In genomic region chr21:46468110-46468774, GRCh38 we compare ENCODE assay signal across 30 cellular contexts. TPM values are rescaled to one million over a fixed set of nuclear protein-coding genes. Genes with fewer than 3 reads are reported as not detected.
A peak's percentile ranks its signal among the peaks of the same experiment; 100 is the strongest.
DNase-seq lines count a peak whose midpoint lies in the region; ATAC-seq and TF ChIP-seq lines count a peak whose summit lies in the region.
"Had no signal": no experiment of that assay in that cellular context is flagged by ENCODE, and none has a peak within 500 bp of the region (broad histone marks: within the 10 kb centered on the region; RNA-seq: fewer than 3 reads in every experiment).

No MANE protein-coding gene starts in this region.

- no peaks in the 10 kb centered on the region for H3K27me3 ChIP-seq in breast epithelium
- H3K27me3 ChIP-seq: BLaER1 treated with 17β-estradiol and CSF1 and Interleukin-3, amounts not matched to agents 10 nM and 100 nM; left lung; right lobe of liver had no signal

- no peaks in the 10 kb centered on the region for H3K27me3 Mint-ChIP-seq in MCF 10A (ENCODE audit: insufficient read depth, unreplicated experiment)
- no peaks in the 10 kb centered on the region for H3K27me3 Mint-ChIP-seq in effector memory CD8-positive, alpha-beta T cell
- H3K27me3 Mint-ChIP-seq: activated CD4-positive, alpha-beta T cell treated with anti-CD3 and anti-CD28 coated beads, Interleukin-2, amount 10 ng/mL, durations not matched to agents 24 days and 14 days; activated CD8-positive, alpha-beta memory T cell treated with anti-CD3 and anti-CD28 coated beads, Interleukin-2, amount 10 ng/mL, durations not matched to agents 7 days and 5 days had no signal

- H3K4me3 ChIP-seq in breast epithelium = no peak overlapping the region
- H3K4me3 ChIP-seq: BLaER1 treated with 17β-estradiol and CSF1 and Interleukin-3, amounts not matched to agents 10 nM and 100 nM; HAP-1; left lung; prostate gland; right lobe of liver had no signal

- in situ Hi-C loops in GM13976 (cut with MboI; ENCODE audit: low sequenced_read_pairs, unreplicated experiment) = no loop called here

- TF ChIP-seq POLR2A in breast epithelium (IDR thresholded peaks at IDR 0.05) = no peak

- no peaks in the 10 kb centered on the region for H3K9me3 ChIP-seq in breast epithelium
- H3K9me3 ChIP-seq: BLaER1 treated with 17β-estradiol and CSF1 and Interleukin-3, amounts not matched to agents 10 nM and 100 nM; HAP-1; left lung; prostate gland; right lobe of liver had no signal

- no TSS peak for BruUV-seq in MCF 10A (replicated peaks; lab: Mats Ljungman, UMichigan)

- no peaks in the 10 kb centered on the region for H3K9me3 Mint-ChIP-seq in MCF 10A (ENCODE audit: unreplicated experiment)
- no peaks in the 10 kb centered on the region for H3K9me3 Mint-ChIP-seq in effector memory CD8-positive, alpha-beta T cell
- H3K9me3 Mint-ChIP-seq: activated CD4-positive, alpha-beta T cell treated with anti-CD3 and anti-CD28 coated beads, Interleukin-2, amount 10 ng/mL, durations not matched to agents 24 days and 14 days; activated T-helper 2 cell treated with anti-CD3 and anti-CD28 coated beads, Interferon-gamma antibody, Interleukin-2, Interleukin-4, amounts not matched to agents 10 μg/mL and 5 μg/mL and 100 μg/mL, durations not matched to agents 14 hours and 24 hours and 36 hours had no signal

- H3K27ac ChIP-seq in breast epithelium = no peak overlapping the region
- H3K27ac ChIP-seq: 22Rv1; BLaER1 treated with 17β-estradiol and CSF1 and Interleukin-3, amounts not matched to agents 10 nM and 100 nM; left lung; prostate gland; right lobe of liver had no signal

- POLR2A ChIA-PET in MCF 10A (lab: Yijun Ruan, JAX) = interaction anchor here (0.8 to 2.1 kb wide), 3 partner anchors 9 to 14 kb away, joined by 3 to 14 read pairs (median 3); no protein-coding TSS in a partner anchor

- H3K36me3 ChIP-seq in breast epithelium = no peaks in the 10 kb centered on the region
- H3K36me3 ChIP-seq: prostate gland, right lobe of liver had no signal

- intact Hi-C loops in MCF 10A (cut with micrococcal nuclease) = no loop called here
- intact Hi-C loops in breast epithelium (cut with DNase I; ENCODE audit: low total_unique reads) = no loop called here

- H3K4me1 ChIP-seq in breast epithelium = no peaks in the 10 kb centered on the region
- H3K4me1 ChIP-seq: HAP-1, prostate gland, right lobe of liver had no signal

- no peak for DNase-seq in activated CD4-positive, CD25-positive, alpha-beta regulatory T cell (lab: John Stamatoyannopoulos, UW)
- DNase-seq in MCF 10A (ENCODE audit: unreplicated experiment) = no peak
- DNase-seq in breast epithelium (ENCODE audit: low spot score in 2 of 2) = no peak
- no peak for DNase-seq in effector memory CD8-positive, alpha-beta T cell
- no peak for DNase-seq in stimulated activated naive CD8-positive, alpha-beta T cell treated with anti-CD3 and anti-CD28 coated beads, Interleukin-15, Interleukin-2, amounts not matched to agents 100 U/mL and 50 U/mL, for 24 hours
- DNase-seq in GM13976 (ENCODE audit: low spot score) = no peak
- DNase-seq in NCI-H1105 (lab: John Stamatoyannopoulos, UW) = no peak
- DNase-seq: activated CD4-positive, alpha-beta T cell treated with anti-CD3 and anti-CD28 coated beads, Interleukin-2, amount 10 ng/mL, durations not matched to agents 24 days and 14 days; activated CD8-positive, alpha-beta memory T cell treated with anti-CD3 and anti-CD28 coated beads, Interleukin-2, amount 10 ng/mL, durations not matched to agents 7 days and 5 days; central memory CD4-positive, alpha-beta T cell; dermis blood vessel endothelial cell; Karpas-422; left lung; mesendoderm; NCI-H1436 treated with DMSO at 0.1 percent for 48 hours; NCI-H226; nucleus accumbens; right lobe of liver; SHP77 treated with DMSO at 0.1 percent for 48 hours; stimulated activated CD4-positive, alpha-beta T cell treated with anti-CD3 and anti-CD28 coated beads, Interleukin-4, amount 100 ng/mL, for 4 hours; substantia nigra; trophoblast cell had no signal

- H3K4me1 Mint-ChIP-seq in MCF 10A (ENCODE audit: insufficient read depth, unreplicated experiment) = peaks cover 6% of the 10 kb centered on the region
- peaks cover 30 to 42% of the 10 kb centered on the region in 2 donors for H3K4me1 Mint-ChIP-seq in effector memory CD8-positive, alpha-beta T cell (ENCODE audit: low read depth in 2 of 2)

- H3K4me3 Mint-ChIP-seq in MCF 10A (ENCODE audit: unreplicated experiment) = no peak overlapping the region
- H3K4me3 Mint-ChIP-seq in effector memory CD8-positive, alpha-beta T cell = no peak overlapping the region
- H3K4me3 Mint-ChIP-seq: activated CD4-positive, alpha-beta T cell treated with anti-CD3 and anti-CD28 coated beads, Interleukin-2, amount 10 ng/mL, durations not matched to agents 24 days and 14 days; activated CD8-positive, alpha-beta memory T cell treated with anti-CD3 and anti-CD28 coated beads, Interleukin-2, amount 10 ng/mL, durations not matched to agents 7 days and 5 days had no signal

- peaks cover 16% of the 10 kb centered on the region for H3K36me3 Mint-ChIP-seq in MCF 10A (ENCODE audit: insufficient read depth, unreplicated experiment)
- H3K36me3 Mint-ChIP-seq in effector memory CD8-positive, alpha-beta T cell (ENCODE audit: insufficient read depth) = peaks cover 52% of the 10 kb centered on the region

- peak; percentile 67 for ATAC-seq in activated CD4-positive, CD25-positive, alpha-beta regulatory T cell treated with anti-CD3 and anti-CD28 coated beads, Interleukin-2, amount 50 U/mL, for 24 hours
- no peak for ATAC-seq in effector memory CD8-positive, alpha-beta T cell (replicated peaks)
- ATAC-seq in stimulated activated naive CD8-positive, alpha-beta T cell treated with anti-CD3 and anti-CD28 coated beads, Interleukin-15, Interleukin-2, amounts not matched to agents 100 U/mL and 50 U/mL, for 24 hours = peak; percentile 68
- ATAC-seq: activated CD8-positive, alpha-beta memory T cell treated with anti-CD3 and anti-CD28 coated beads, Interleukin-2, amount 10 ng/mL, durations not matched to agents 7 days and 5 days; esophagus mucosa; HepG2; left lung; right lobe of liver had no signal

- peak overlapping the region; percentile 84 for H3K27ac Mint-ChIP-seq in MCF 10A (ENCODE audit: low read depth, unreplicated experiment)
- peak overlapping the region; percentile 75 to 83 for H3K27ac Mint-ChIP-seq in effector memory CD8-positive, alpha-beta T cell
- H3K27ac Mint-ChIP-seq: activated CD4-positive, alpha-beta T cell treated with anti-CD3 and anti-CD28 coated beads, Interleukin-2, amount 10 ng/mL, durations not matched to agents 24 days and 14 days; activated CD8-positive, alpha-beta memory T cell treated with anti-CD3 and anti-CD28 coated beads, Interleukin-2, amount 10 ng/mL, durations not matched to agents 7 days and 5 days; activated T-helper 2 cell treated with anti-CD3 and anti-CD28 coated beads, Interferon-gamma antibody, Interleukin-2, Interleukin-4, amounts not matched to agents 10 μg/mL and 5 μg/mL and 100 μg/mL, durations not matched to agents 14 hours and 24 hours and 36 hours had no signal

- TF ChIP-seq CTCF in MCF 10A (IDR thresholded peaks at IDR 0.05; ENCODE audit: unreplicated experiment) = no peak
- TF ChIP-seq CTCF in breast epithelium (IDR thresholded peaks at IDR 0.05) = no peak
- no peak for TF ChIP-seq CTCF in GM13976 (IDR thresholded peaks at IDR 0.05; ENCODE audit: borderline replicate concordance, control extremely low read depth, extremely low read depth, insufficient read depth, missing control alignments)

- CTCF ChIA-PET in MCF 10A (lab: Yijun Ruan, JAX) = interaction anchor here (0.6 kb wide), 1 partner anchor 121 kb away, joined by 3 read pairs; no protein-coding TSS in a partner anchor

RNA-seq across cellular contexts. Expression of gene DIP2A, which starts 9.6 kb away (rescaled TPM):
- total RNA-seq in MCF 10A (2022) = 39.6 and 55.1 TPM in 2 replicates
- total RNA-seq in breast epithelium = 10 to 100 TPM; 32.6 to 43.9 (median 42.0) TPM
